2 cellular contexts compared by ENCODE assay signal in the genomic region with DNA sequence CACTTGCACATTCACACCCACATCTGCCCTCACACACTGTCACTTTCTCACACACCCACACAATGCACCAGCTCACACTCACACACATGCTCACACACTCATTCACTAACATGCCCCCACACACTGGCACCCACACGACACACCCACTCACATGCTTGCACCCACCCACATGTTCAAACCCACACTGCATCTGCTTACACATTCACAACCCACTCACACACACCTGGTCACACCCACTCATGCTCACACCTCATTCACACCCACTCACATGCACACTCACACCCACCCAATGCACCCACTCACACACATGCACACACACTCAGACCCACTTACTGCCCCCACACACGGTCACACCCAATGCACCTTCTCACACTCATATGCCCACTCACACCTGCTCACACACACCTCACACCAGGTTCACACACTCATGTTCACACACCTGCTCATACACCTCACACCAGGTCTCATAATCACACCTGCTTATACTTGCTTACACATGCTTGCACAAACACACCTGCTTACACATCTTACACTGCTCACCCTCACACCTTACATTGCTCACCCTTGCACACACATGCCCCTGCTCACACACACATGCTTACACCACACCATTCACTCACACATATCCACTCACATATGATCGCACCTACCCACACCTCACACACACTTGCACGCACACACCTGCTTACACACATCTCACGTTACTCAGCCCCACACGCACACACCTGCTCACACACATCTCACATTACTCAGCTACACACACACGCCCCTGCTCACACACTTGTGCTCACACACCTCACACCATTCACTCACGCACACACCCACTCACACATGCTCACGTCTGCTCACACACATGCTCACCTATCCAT.
TF ChIP-seq lines count a peak whose summit lies in the region.

No MANE protein-coding gene starts in this region.

TF ChIP-seq in IMR-90, 13 proteins besides CTCF, POLR2A, EP300 and RAD21:
- TF ChIP-seq, protein P1, sequence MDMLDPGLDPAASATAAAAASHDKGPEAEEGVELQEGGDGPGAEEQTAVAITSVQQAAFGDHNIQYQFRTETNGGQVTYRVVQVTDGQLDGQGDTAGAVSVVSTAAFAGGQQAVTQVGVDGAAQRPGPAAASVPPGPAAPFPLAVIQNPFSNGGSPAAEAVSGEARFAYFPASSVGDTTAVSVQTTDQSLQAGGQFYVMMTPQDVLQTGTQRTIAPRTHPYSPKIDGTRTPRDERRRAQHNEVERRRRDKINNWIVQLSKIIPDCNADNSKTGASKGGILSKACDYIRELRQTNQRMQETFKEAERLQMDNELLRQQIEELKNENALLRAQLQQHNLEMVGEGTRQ (IDR thresholded peaks at IDR 0.05; ENCODE audit: low read depth, low read length) = no peak
- TF ChIP-seq RFX5 (IDR thresholded peaks at IDR 0.05; ENCODE audit: low read depth, low read length) (no peak), MAFK (IDR thresholded peaks at IDR 0.05; ENCODE audit: low read depth, low read length) (no peak), NFE2L2 (IDR thresholded peaks at IDR 0.05; ENCODE audit: low read depth, low read length) (no peak), FOS (IDR thresholded peaks at IDR 0.05; ENCODE audit: low read depth, low read length) (no peak)
TF ChIP-seq in IMR-90: peak in this region for 0.

TF ChIP-seq in endothelial cell of umbilical vein, 7 proteins besides CTCF, POLR2A, EP300 and RAD21:
- TF ChIP-seq, protein P2, sequence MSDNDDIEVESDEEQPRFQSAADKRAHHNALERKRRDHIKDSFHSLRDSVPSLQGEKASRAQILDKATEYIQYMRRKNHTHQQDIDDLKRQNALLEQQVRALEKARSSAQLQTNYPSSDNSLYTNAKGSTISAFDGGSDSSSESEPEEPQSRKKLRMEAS (IDR thresholded peaks at IDR 0.05; ENCODE audit: insufficient read depth, insufficient read length) = peak; percentile 12
- no peak for TF ChIP-seq GATA2 (IDR thresholded peaks at IDR 0.05; ENCODE audit: insufficient read depth, insufficient read length, low read depth, low read length)
- TF ChIP-seq EZH2 (IDR thresholded peaks at IDR 0.05; ENCODE audit: borderline replicate concordance, low read depth, low read length, severe bottlenecking) = no peak
- TF ChIP-seq MYC (IDR thresholded peaks at IDR 0.05; ENCODE audit: low read depth, low read length) = no peak
- TF ChIP-seq JUN (IDR thresholded peaks at IDR 0.05; ENCODE audit: borderline replicate concordance, insufficient read depth, insufficient read length, low read depth) = no peak
- no peak for TF ChIP-seq FOS (IDR thresholded peaks at IDR 0.05; ENCODE audit: borderline replicate concordance, insufficient read depth, low read length)
TF ChIP-seq in endothelial cell of umbilical vein: peak in this region for 1.
